ENCODE assay signal across 21 cellular contexts in genomic region chr14:71290301-71290700, GRCh38. TPM values are rescaled to one million over a fixed set of nuclear protein-coding genes. Genes with fewer than 3 reads are reported as not detected.
DNase-seq lines count a peak whose midpoint lies in the region; ATAC-seq and TF ChIP-seq lines count a peak whose summit lies in the region.
"Had no signal": no experiment of that assay in that cellular context is flagged by ENCODE, and none has a peak within 500 bp of the region (broad histone marks: within the 10 kb centered on the region; RNA-seq: fewer than 3 reads in every experiment).

No MANE protein-coding gene starts in this region.

- ATAC-seq in activated CD8-positive, alpha-beta T cell treated with anti-CD3 and anti-CD28 coated beads for 36 hours, result no peak
- no peak for ATAC-seq in activated CD8-positive, alpha-beta T cell treated with anti-CD3 and anti-CD28 coated beads, Interleukin-2, amount 10 ng/mL, durations not matched to agents 7 days and 5 days
- no peak for ATAC-seq in RWPE2 (ENCODE audit: low read depth)

- peaks cover 18% of the 10 kb centered on the region for H3K4me1 Mint-ChIP-seq in activated CD8-positive, alpha-beta T cell treated with anti-CD3 and anti-CD28 coated beads for 36 hours (ENCODE audit: low read depth)
- H3K4me1 Mint-ChIP-seq in activated CD8-positive, alpha-beta T cell treated with anti-CD3 and anti-CD28 coated beads, Interleukin-2, amount 10 ng/mL, durations not matched to agents 7 days and 5 days (ENCODE audit: low read depth), result peaks cover 22% of the 10 kb centered on the region

- H3K27ac ChIP-seq in RWPE2 (ENCODE audit: poor library complexity, severe bottlenecking) (peak overlapping the region; percentile 47), epithelial cell of prostate (peak overlapping the region; percentile 98)

- CTCF ChIA-PET in activated CD8-positive, alpha-beta T cell treated with anti-CD3 and anti-CD28 coated beads for 36 hours (lab: Charles Lee), result no interaction called here
- CTCF ChIA-PET in activated CD8-positive, alpha-beta T cell treated with anti-CD3 and anti-CD28 coated beads, Interleukin-2, amount 10 ng/mL, durations not matched to agents 7 days and 5 days (lab: Charles Lee), result no interaction called here

- H3K27ac Mint-ChIP-seq in activated CD8-positive, alpha-beta T cell treated with anti-CD3 and anti-CD28 coated beads for 36 hours, result peak overlapping the region; percentile 20
- H3K27ac Mint-ChIP-seq in activated CD8-positive, alpha-beta T cell treated with anti-CD3 and anti-CD28 coated beads, Interleukin-2, amount 10 ng/mL, durations not matched to agents 7 days and 5 days, result no peak overlapping the region
- H3K27ac Mint-ChIP-seq: activated T-cell treated with anti-CD3 and anti-CD28 coated beads, Interleukin-2, amount 50 U/mL, for 72 hours had no signal

- no peaks in the 10 kb centered on the region for H3K9me3 ChIP-seq in RWPE2 (ENCODE audit: severe bottlenecking)

- DNase-seq in activated CD8-positive, alpha-beta T cell treated with anti-CD3 and anti-CD28 coated beads for 36 hours, result no peak
- no peak for DNase-seq in activated CD8-positive, alpha-beta T cell treated with anti-CD3 and anti-CD28 coated beads, Interleukin-2, amount 10 ng/mL, durations not matched to agents 7 days and 5 days
- DNase-seq in RWPE2 (ENCODE audit: low spot score), result no peak
- no peak for DNase-seq in epithelial cell of prostate (ENCODE audit: low read depth, low spot score)
- no peak for DNase-seq in NCI-H1105 (lab: John Stamatoyannopoulos, UW)
- no peak for DNase-seq in OCI-M2 (lab: John Stamatoyannopoulos, UW; ENCODE audit: unreplicated experiment)
- DNase-seq in kidney tubule cell (ENCODE audit: low spot score), result no peak
- no peak for DNase-seq in DMS53 treated with DMSO at 0.1 percent for 48 hours (lab: John Stamatoyannopoulos, UW; ENCODE audit: unreplicated experiment)
- DNase-seq: activated B cell treated with CpG ODN at 0.5 μM for 24 hours, aorta, naive B cell, NCI-H146, NCI-H524 treated with DMSO at 0.1 percent for 48 hours, small intestine, T1000, tibial artery had no signal

- POLR2A ChIA-PET in activated CD8-positive, alpha-beta T cell treated with anti-CD3 and anti-CD28 coated beads for 36 hours (lab: Charles Lee), result no interaction called here
- POLR2A ChIA-PET in activated CD8-positive, alpha-beta T cell treated with anti-CD3 and anti-CD28 coated beads, Interleukin-2, amount 10 ng/mL, durations not matched to agents 7 days and 5 days (lab: Charles Lee), result no interaction called here

- peaks cover 2% of the 10 kb centered on the region for H3K9me3 Mint-ChIP-seq in activated CD8-positive, alpha-beta T cell treated with anti-CD3 and anti-CD28 coated beads for 36 hours
- H3K9me3 Mint-ChIP-seq in activated CD8-positive, alpha-beta T cell treated with anti-CD3 and anti-CD28 coated beads, Interleukin-2, amount 10 ng/mL, durations not matched to agents 7 days and 5 days (ENCODE audit: insufficient read depth), result peaks cover 4% of the 10 kb centered on the region
- H3K9me3 Mint-ChIP-seq: effector memory CD8-positive, alpha-beta T cell; memory B cell had no signal

- no peak overlapping the region for H3K4me3 ChIP-seq in RWPE2 (ENCODE audit: severe bottlenecking)
- H3K4me3 ChIP-seq: esophagus muscularis mucosa, tibial artery had no signal

- intact Hi-C loops in activated CD8-positive, alpha-beta T cell treated with anti-CD3 and anti-CD28 coated beads for 36 hours (cut with micrococcal nuclease), result no loop called here

- no peaks in the 10 kb centered on the region for H3K27me3 ChIP-seq in RWPE2 (ENCODE audit: insufficient read depth, poor library complexity, severe bottlenecking)
- H3K27me3 ChIP-seq: esophagus muscularis mucosa, tibial artery had no signal

- no peaks in the 10 kb centered on the region for H3K27me3 Mint-ChIP-seq in activated CD8-positive, alpha-beta T cell treated with anti-CD3 and anti-CD28 coated beads for 36 hours
- H3K27me3 Mint-ChIP-seq in activated CD8-positive, alpha-beta T cell treated with anti-CD3 and anti-CD28 coated beads, Interleukin-2, amount 10 ng/mL, durations not matched to agents 7 days and 5 days (ENCODE audit: low read depth), result peaks cover 2% of the 10 kb centered on the region
- H3K27me3 Mint-ChIP-seq: B cell; effector memory CD8-positive, alpha-beta T cell; memory B cell had no signal

- no peak overlapping the region for H3K4me3 Mint-ChIP-seq in activated CD8-positive, alpha-beta T cell treated with anti-CD3 and anti-CD28 coated beads for 36 hours
- H3K4me3 Mint-ChIP-seq in activated CD8-positive, alpha-beta T cell treated with anti-CD3 and anti-CD28 coated beads, Interleukin-2, amount 10 ng/mL, durations not matched to agents 7 days and 5 days, result no peak overlapping the region

- TF ChIP-seq CTCF in activated CD8-positive, alpha-beta T cell treated with anti-CD3 and anti-CD28 coated beads for 36 hours (IDR thresholded peaks at IDR 0.05), result no peak
- TF ChIP-seq CTCF in RWPE2 (IDR thresholded peaks at IDR 0.05; ENCODE audit: poor library complexity, severe bottlenecking), result no peak

- H3K4me1 ChIP-seq in RWPE2 (ENCODE audit: insufficient read depth, poor library complexity, severe bottlenecking), result peaks cover 10% of the 10 kb centered on the region

- H3K36me3 ChIP-seq in RWPE2 (ENCODE audit: low read depth), result no peaks in the 10 kb centered on the region
- H3K36me3 ChIP-seq: esophagus muscularis mucosa, tibial artery had no signal

- no peaks in the 10 kb centered on the region for H3K36me3 Mint-ChIP-seq in activated CD8-positive, alpha-beta T cell treated with anti-CD3 and anti-CD28 coated beads for 36 hours (ENCODE audit: low read depth)
- peaks cover 3% of the 10 kb centered on the region for H3K36me3 Mint-ChIP-seq in activated CD8-positive, alpha-beta T cell treated with anti-CD3 and anti-CD28 coated beads, Interleukin-2, amount 10 ng/mL, durations not matched to agents 7 days and 5 days (ENCODE audit: low read depth)
- H3K36me3 Mint-ChIP-seq: memory B cell had no signal

RNA-seq across cellular contexts. Expression of gene SIPA1L1, which starts 30.0 kb away (rescaled TPM):
- 10 to 100 TPM; 52.0 to 57.7 TPM for total RNA-seq in activated CD8-positive, alpha-beta T cell treated with anti-CD3 and anti-CD28 coated beads for 36 hours
- total RNA-seq in activated CD8-positive, alpha-beta T cell treated with anti-CD3 and anti-CD28 coated beads, Interleukin-2, amount 10 ng/mL, durations not matched to agents 7 days and 5 days, result 10 to 100 TPM; 49.6 to 52.6 TPM
